11 cellular contexts compared by ENCODE assay signal in genomic region chr6:159170999-159171712, GRCh38. TPM values are rescaled to one million over a fixed set of nuclear protein-coding genes. Genes with fewer than 3 reads are reported as not detected.
DNase-seq lines count a peak whose midpoint lies in the region; ATAC-seq, FAIRE-seq and TF ChIP-seq lines count a peak whose summit lies in the region.
"Had no signal": no experiment of that assay in that cellular context is flagged by ENCODE, and none has a peak within 500 bp of the region (broad histone marks: within the 10 kb centered on the region; RNA-seq: fewer than 3 reads in every experiment).

No MANE protein-coding gene starts in this region.

- peaks cover 52 to 77% of the 10 kb centered on the region in 2 donors for H3K27me3 Mint-ChIP-seq in natural killer cell treated with Interleukin-12 subunit alpha and Interleukin-12 subunit beta and Interleukin-15 and Interleukin-18, amount 100 ng/mL, for 72 hours
- H3K27me3 Mint-ChIP-seq in natural killer cell (ENCODE audit: low read depth in 2 of 2), result peaks cover 60 to 84% of the 10 kb centered on the region in 2 donors
- peaks cover 67% of the 10 kb centered on the region for H3K27me3 Mint-ChIP-seq in activated CD8-positive, alpha-beta T cell treated with anti-CD3 and anti-CD28 coated beads for 36 hours

- FAIRE-seq in GM19239 (lab: Jason Lieb, UNC), result no peak

- no peaks in the 10 kb centered on the region for H3K9me3 ChIP-seq in left lung

- H3K4me3 ChIP-seq in cardiac fibroblast (replicated peaks in 1 of 2; ENCODE audit: low read depth in 2 of 2, low read length in 2 of 2) (peak overlapping the region in 1 of 2 donors; percentile 11), left lung (no peak overlapping the region)

- peaks cover 6 to 12% of the 10 kb centered on the region in 2 donors for H3K4me1 Mint-ChIP-seq in natural killer cell treated with Interleukin-12 subunit alpha and Interleukin-12 subunit beta and Interleukin-15 and Interleukin-18, amount 100 ng/mL, for 72 hours (ENCODE audit: low read depth in 2 of 2)
- H3K4me1 Mint-ChIP-seq in natural killer cell, result peaks cover 6 to 18% of the 10 kb centered on the region in 2 donors
- peaks cover 8% of the 10 kb centered on the region for H3K4me1 Mint-ChIP-seq in activated CD8-positive, alpha-beta T cell treated with anti-CD3 and anti-CD28 coated beads for 36 hours (ENCODE audit: low read depth)

- ATAC-seq in natural killer cell treated with Interleukin-12 subunit alpha and Interleukin-12 subunit beta and Interleukin-15 and Interleukin-18, amount 100 ng/mL, for 72 hours, result no peak
- ATAC-seq in natural killer cell, result no peak
- peak; percentile 29 for ATAC-seq in left lung
- ATAC-seq in HG02840 (IDR thresholded peaks at IDR 0.05; ENCODE audit: low FRiP score, unreplicated experiment), result no peak
- ATAC-seq in activated CD8-positive, alpha-beta T cell treated with anti-CD3 and anti-CD28 coated beads for 36 hours, result no peak
- ATAC-seq in HG02884 (IDR thresholded peaks at IDR 0.05; ENCODE audit: unreplicated experiment), result no peak

- H3K27ac ChIP-seq in left lung, result no peak overlapping the region

- H3K9me3 Mint-ChIP-seq in natural killer cell treated with Interleukin-12 subunit alpha and Interleukin-12 subunit beta and Interleukin-15 and Interleukin-18, amount 100 ng/mL, for 72 hours, result no peaks in the 10 kb centered on the region
- no peaks in the 10 kb centered on the region for H3K9me3 Mint-ChIP-seq in natural killer cell
- no peaks in the 10 kb centered on the region for H3K9me3 Mint-ChIP-seq in activated CD8-positive, alpha-beta T cell treated with anti-CD3 and anti-CD28 coated beads for 36 hours

- H3K27me3 ChIP-seq in left lung, result peaks cover 49 to 90% of the 10 kb centered on the region in 2 donors

- H3K27ac Mint-ChIP-seq in natural killer cell treated with Interleukin-12 subunit alpha and Interleukin-12 subunit beta and Interleukin-15 and Interleukin-18, amount 100 ng/mL, for 72 hours, result no peak overlapping the region
- no peak overlapping the region for H3K27ac Mint-ChIP-seq in natural killer cell
- H3K27ac Mint-ChIP-seq in activated CD8-positive, alpha-beta T cell treated with anti-CD3 and anti-CD28 coated beads for 36 hours, result no peak overlapping the region

- intact Hi-C loops in natural killer cell (cut with micrococcal nuclease) (no loop called here), left lung (cut with DNase I) (loop anchor here in 1 of 2 donors (10.0 kb wide), 1 partner anchor 484 kb away; no protein-coding TSS in a partner anchor)
- intact Hi-C loops in activated CD8-positive, alpha-beta T cell treated with anti-CD3 and anti-CD28 coated beads for 36 hours (cut with micrococcal nuclease), result loop anchor here (5.0 kb wide), 1 partner anchor 486 kb away; no protein-coding TSS in a partner anchor

- CTCF ChIA-PET in activated CD8-positive, alpha-beta T cell treated with anti-CD3 and anti-CD28 coated beads for 36 hours (lab: Charles Lee), result interaction anchor here (1.3 to 8.1 kb wide), 3 partner anchors 14 to 484 kb away, joined by 5 to 59 read pairs (median 56); no protein-coding TSS in a partner anchor

- POLR2A ChIA-PET in activated CD8-positive, alpha-beta T cell treated with anti-CD3 and anti-CD28 coated beads for 36 hours (lab: Charles Lee), result interaction anchor here (0.6 kb wide), 1 partner anchor 46 kb away, joined by 4 read pairs; no protein-coding TSS in a partner anchor

- H3K36me3 Mint-ChIP-seq in natural killer cell treated with Interleukin-12 subunit alpha and Interleukin-12 subunit beta and Interleukin-15 and Interleukin-18, amount 100 ng/mL, for 72 hours, result no peaks in the 10 kb centered on the region
- H3K36me3 Mint-ChIP-seq in natural killer cell, result no peaks in the 10 kb centered on the region
- no peaks in the 10 kb centered on the region for H3K36me3 Mint-ChIP-seq in activated CD8-positive, alpha-beta T cell treated with anti-CD3 and anti-CD28 coated beads for 36 hours (ENCODE audit: low read depth)

- no peak for DNase-seq in natural killer cell treated with Interleukin-12 subunit alpha and Interleukin-12 subunit beta and Interleukin-15 and Interleukin-18, amount 100 ng/mL, for 72 hours (ENCODE audit: low spot score)
- DNase-seq in natural killer cell (no peak), cardiac fibroblast (ENCODE audit: low read depth in 2 of 2) (peak; percentile 71 to 76), left lung (peak in 1 of 2 donors; percentile 46), GM19239 (ENCODE audit: insufficient read length, low spot score) (no peak)
- no peak for DNase-seq in activated CD8-positive, alpha-beta T cell treated with anti-CD3 and anti-CD28 coated beads for 36 hours
- DNase-seq: activated CD4-positive, CD25-positive, alpha-beta regulatory T cell; activated effector memory CD4-positive, alpha-beta T cell treated with anti-CD3 and anti-CD28 coated beads, Interleukin-2, amount 50 U/mL, for 16 hours; GOT3 had no signal

- no peak for TF ChIP-seq CTCF in natural killer cell (IDR thresholded peaks at IDR 0.05)
- no peak for TF ChIP-seq CTCF in cardiac fibroblast (IDR thresholded peaks at IDR 0.05; ENCODE audit: low read depth, low read length)
- TF ChIP-seq CTCF in left lung (IDR thresholded peaks at IDR 0.05), result no peak
- TF ChIP-seq CTCF in activated CD8-positive, alpha-beta T cell treated with anti-CD3 and anti-CD28 coated beads for 36 hours (IDR thresholded peaks at IDR 0.05), result no peak

- H3K4me3 Mint-ChIP-seq in natural killer cell treated with Interleukin-12 subunit alpha and Interleukin-12 subunit beta and Interleukin-15 and Interleukin-18, amount 100 ng/mL, for 72 hours, result peak overlapping the region; percentile 25
- no peak overlapping the region for H3K4me3 Mint-ChIP-seq in natural killer cell
- no peak overlapping the region for H3K4me3 Mint-ChIP-seq in activated CD8-positive, alpha-beta T cell treated with anti-CD3 and anti-CD28 coated beads for 36 hours

- H3K4me1 ChIP-seq in left lung, result peaks cover 4 to 17% of the 10 kb centered on the region in 2 donors

- no peaks in the 10 kb centered on the region for H3K36me3 ChIP-seq in left lung

RNA-seq across cellular contexts. Expression of gene FNDC1, which starts 2.0 kb away (rescaled TPM):
- not detected for total RNA-seq in natural killer cell treated with Interleukin-12 subunit alpha and Interleukin-12 subunit beta and Interleukin-15 and Interleukin-18, amount 100 ng/mL, for 72 hours
- total RNA-seq in natural killer cell (not detected), left lung (1 to 10 TPM in 1 of 2 donors, under 1 TPM in 1; 0.68 to 5.4 TPM)
- not detected for total RNA-seq in activated CD8-positive, alpha-beta T cell treated with anti-CD3 and anti-CD28 coated beads for 36 hours

Comparison
In these comparisons a context has a peak if more than half of its experiments do, and no peak if none do; other contexts are left out.
1. DNase-seq: peak in cardiac fibroblast (2 of 2); none in natural killer cell treated with Interleukin-12 subunit alpha and Interleukin-12 subunit beta and Interleukin-15 and Interleukin-18, amount 100 ng/mL, for 72 hours (single experiment), natural killer cell (single experiment), activated CD8-positive, alpha-beta T cell treated with anti-CD3 and anti-CD28 coated beads for 36 hours (single experiment) and GM19239 (single experiment).